8 cellular contexts compared by ENCODE assay signal in genomic region chr19:1875646-1876493, GRCh38. TPM values are rescaled to one million over a fixed set of nuclear protein-coding genes. Genes with fewer than 3 reads are reported as not detected.
DNase-seq lines count a peak whose midpoint lies in the region; ATAC-seq, FAIRE-seq and TF ChIP-seq lines count a peak whose summit lies in the region.

No MANE protein-coding gene starts in this region.

- peak; percentile 79 to 91 for TF ChIP-seq POLR2A in tibial nerve (IDR thresholded peaks at IDR 0.05)

- peak; percentile 84 for ATAC-seq in activated naive CD8-positive, alpha-beta T cell treated with anti-CD3 and anti-CD28 coated beads, Interleukin-2, amount 10 ng/mL, durations not matched to agents 7 days and 5 days (ENCODE audit: low read depth)
- ATAC-seq in Right ventricle myocardium superior (ENCODE audit: poor library complexity): peak; percentile 96
- ATAC-seq in pancreas: peak; percentile 91 to 95 (median 94)

- no peak for FAIRE-seq in pancreas (lab: Jason Lieb, UNC)

- DNase-seq in GM06990 (ENCODE audit: extremely low read depth, insufficient read length) (peak; percentile 89), HFFc6 (peak; percentile 78), NCI-H1092 (lab: John Stamatoyannopoulos, UW) (peak; percentile 82), SKM-1 treated with dmso at 0.1 percent for 144 hours (lab: John Stamatoyannopoulos, UW; ENCODE audit: unreplicated experiment) (peak; percentile 89), Right ventricle myocardium superior (peak; percentile 97), pancreas (peak; percentile 87 to 96 (median 90)), tibial nerve (ENCODE audit: low spot score in 2 of 2) (peak; percentile 85 to 88)
- DNase-seq in activated naive CD8-positive, alpha-beta T cell treated with anti-CD3 and anti-CD28 coated beads, Interleukin-2, amount 10 ng/mL, durations not matched to agents 7 days and 5 days: peak; percentile 97

- H3K4me1 ChIP-seq in pancreas: peaks cover 19 to 30% (median 22%) of the 10 kb centered on the region in 3 donors
- peaks cover 5 to 71% (median 33%) of the 10 kb centered on the region in 4 donors for H3K4me1 ChIP-seq in tibial nerve

- peaks cover 3% of the 10 kb centered on the region for H3K27me3 Mint-ChIP-seq in HFFc6 (ENCODE audit: insufficient read depth)
- H3K27me3 Mint-ChIP-seq in activated naive CD8-positive, alpha-beta T cell treated with anti-CD3 and anti-CD28 coated beads, Interleukin-2, amount 10 ng/mL, durations not matched to agents 7 days and 5 days: no peaks in the 10 kb centered on the region

- H3K27ac ChIP-seq in pancreas: peak overlapping the region; percentile 88 to 95 (median 93)
- H3K27ac ChIP-seq in tibial nerve: peak overlapping the region; percentile 77 to 97 (median 94)

- H3K4me1 Mint-ChIP-seq in HFFc6 (ENCODE audit: low read depth): peaks cover 18% of the 10 kb centered on the region
- peaks cover 18% of the 10 kb centered on the region for H3K4me1 Mint-ChIP-seq in activated naive CD8-positive, alpha-beta T cell treated with anti-CD3 and anti-CD28 coated beads, Interleukin-2, amount 10 ng/mL, durations not matched to agents 7 days and 5 days

- H3K36me3 ChIP-seq in GM06990 (ENCODE audit: control insufficient read depth, insufficient read depth, low read length) (peaks cover 14% of the 10 kb centered on the region), pancreas (peaks cover 0 to 5% (median 0%) of the 10 kb centered on the region in 3 donors), tibial nerve (peaks cover 0 to 38% (median 0%) of the 10 kb centered on the region in 3 donors)

- intact Hi-C loops in Right ventricle myocardium superior (cut with DNase I) (no loop called here), pancreas (cut with DNase I) (no loop called here)

- H3K27ac Mint-ChIP-seq in HFFc6: peak overlapping the region; percentile 97
- peak overlapping the region; percentile 99 for H3K27ac Mint-ChIP-seq in activated naive CD8-positive, alpha-beta T cell treated with anti-CD3 and anti-CD28 coated beads, Interleukin-2, amount 10 ng/mL, durations not matched to agents 7 days and 5 days

- WGBS in pancreas, 2 donors: 1% methylated on average over 68 to 87 of the region's 87 CpGs
- 0 to 1% methylated on average over 35 to 55 of the region's 87 CpGs for WGBS in tibial nerve, 2 donors

- TF ChIP-seq EP300 in tibial nerve (IDR thresholded peaks at IDR 0.05): peak; percentile 84 to 99

- H3K4me3 Mint-ChIP-seq in HFFc6: peak overlapping the region; percentile 97
- H3K4me3 Mint-ChIP-seq in activated naive CD8-positive, alpha-beta T cell treated with anti-CD3 and anti-CD28 coated beads, Interleukin-2, amount 10 ng/mL, durations not matched to agents 7 days and 5 days: peak overlapping the region; percentile 99

- H3K4me3 ChIP-seq in GM06990 (replicated peaks; ENCODE audit: low read depth, low read length) (peak overlapping the region; percentile 85), pancreas (peak overlapping the region; percentile 78 to 99 (median 97)), tibial nerve (peak overlapping the region; percentile 68 to 100 (median 99))

- peaks cover 16% of the 10 kb centered on the region; the same call in 1 of the 2 replicates for H3K36me3 Mint-ChIP-seq in HFFc6 (ENCODE audit: low read depth)
- peaks cover 11% of the 10 kb centered on the region for H3K36me3 Mint-ChIP-seq in activated naive CD8-positive, alpha-beta T cell treated with anti-CD3 and anti-CD28 coated beads, Interleukin-2, amount 10 ng/mL, durations not matched to agents 7 days and 5 days

- TF ChIP-seq CTCF in GM06990 (IDR thresholded peaks at IDR 0.05; ENCODE audit: insufficient read depth, low read length, poor library complexity, severe bottlenecking) (peak; percentile 35), HFFc6 (IDR thresholded peaks at IDR 0.05) (no peak; the same call in 1 of the 2 replicates), pancreas (IDR thresholded peaks at IDR 0.05) (no peak), tibial nerve (IDR thresholded peaks at IDR 0.05) (peak in 2 of 5 experiments; percentile 24 to 56)

- H3K27me3 ChIP-seq in GM06990 (replicated peaks; ENCODE audit: control insufficient read depth, insufficient read depth, low read length): no peaks in the 10 kb centered on the region
- no peaks in the 10 kb centered on the region for H3K27me3 ChIP-seq in pancreas
- H3K27me3 ChIP-seq in tibial nerve: no peaks in the 10 kb centered on the region

- POLR2A ChIA-PET in activated naive CD8-positive, alpha-beta T cell treated with anti-CD3 and anti-CD28 coated beads, Interleukin-2, amount 10 ng/mL, durations not matched to agents 7 days and 5 days (lab: Charles Lee): interaction anchor here (0.6 to 3.0 kb wide), 15 partner anchors 9 to 208 kb away, joined by 3 to 67 read pairs (median 6); partner anchors contain the start of gene ABHD17A

- H3K9me3 Mint-ChIP-seq in HFFc6: no peaks in the 10 kb centered on the region
- no peaks in the 10 kb centered on the region for H3K9me3 Mint-ChIP-seq in activated naive CD8-positive, alpha-beta T cell treated with anti-CD3 and anti-CD28 coated beads, Interleukin-2, amount 10 ng/mL, durations not matched to agents 7 days and 5 days

- H3K9me3 ChIP-seq in pancreas: no peaks in the 10 kb centered on the region
- H3K9me3 ChIP-seq in tibial nerve: no peaks in the 10 kb centered on the region

RNA-seq across cellular contexts. Expression of gene ABHD17A, which starts 9.4 kb away (rescaled TPM):
- 10 to 100 TPM; 61.0 to 80.0 (median 67.9) TPM for total RNA-seq in HFFc6 (2021; fragmentation: NEBNext Ultra II Directional; extraction: Animal tissue kit (Norgen Biotek cat#: 25700))
- total RNA-seq in activated naive CD8-positive, alpha-beta T cell treated with anti-CD3 and anti-CD28 coated beads, Interleukin-2, amount 10 ng/mL, durations not matched to agents 7 days and 5 days: 100 to 1,000 TPM; 185 to 194 TPM
- total RNA-seq in Right ventricle myocardium superior (55.7 TPM), pancreas (10 to 100 TPM; 21.1 to 30.8 (median 24.4) TPM), tibial nerve (100 to 1,000 TPM; 127 to 165 (median 132) TPM)
- 10 to 100 TPM; 62.4 to 71.0 TPM for polyA plus RNA-seq in pancreas

RNA-seq across cellular contexts. Expression of gene KLF16, which starts 12.5 kb away (rescaled TPM):
- total RNA-seq in HFFc6 (2021; fragmentation: NEBNext Ultra II Directional; extraction: Animal tissue kit (Norgen Biotek cat#: 25700)): 10 to 100 TPM; 37.7 to 48.3 (median 41.6) TPM
- total RNA-seq in activated naive CD8-positive, alpha-beta T cell treated with anti-CD3 and anti-CD28 coated beads, Interleukin-2, amount 10 ng/mL, durations not matched to agents 7 days and 5 days: 10 to 100 TPM; 21.5 to 21.8 TPM
- 6.2 TPM for total RNA-seq in Right ventricle myocardium superior
- 10 to 100 TPM in 1 of 6 donors, 1 to 10 TPM in 5; 4.3 to 10.4 (median 7.9) TPM for total RNA-seq in pancreas
- polyA plus RNA-seq in pancreas: 1 to 10 TPM; 5.1 to 8.2 TPM
- 1 to 10 TPM; 4.6 to 8.4 (median 7.0) TPM for total RNA-seq in tibial nerve

RNA-seq across cellular contexts. Expression of gene REXO1, which starts 27.6 kb away (rescaled TPM):
- 10 to 100 TPM; 32.9 to 38.2 (median 34.6) TPM for total RNA-seq in HFFc6 (2021; fragmentation: NEBNext Ultra II Directional; extraction: Animal tissue kit (Norgen Biotek cat#: 25700))
- total RNA-seq in activated naive CD8-positive, alpha-beta T cell treated with anti-CD3 and anti-CD28 coated beads, Interleukin-2, amount 10 ng/mL, durations not matched to agents 7 days and 5 days: 10 to 100 TPM; 57.9 to 60.4 TPM
- total RNA-seq in Right ventricle myocardium superior (13.6 TPM), pancreas (10 to 100 TPM; 10.5 to 16.6 (median 15.1) TPM), tibial nerve (10 to 100 TPM; 17.9 to 87.3 (median 31.1) TPM)
- polyA plus RNA-seq in pancreas: 10 to 100 TPM; 29.5 to 42.2 TPM

RNA-seq across cellular contexts. Expression of gene ADAT3, which starts 29.3 kb away (rescaled TPM):
- 1 to 10 TPM; 2.3 to 4.2 (median 3.0) TPM for total RNA-seq in HFFc6 (2021; fragmentation: NEBNext Ultra II Directional; extraction: Animal tissue kit (Norgen Biotek cat#: 25700))
- total RNA-seq in activated naive CD8-positive, alpha-beta T cell treated with anti-CD3 and anti-CD28 coated beads, Interleukin-2, amount 10 ng/mL, durations not matched to agents 7 days and 5 days: 1 to 10 TPM; 7.6 to 9.3 TPM
- 2.1 TPM for total RNA-seq in Right ventricle myocardium superior
- 1 to 10 TPM; 2.0 to 6.5 (median 4.5) TPM for total RNA-seq in pancreas
- 10 to 100 TPM in 1 of 2 donors, 1 to 10 TPM in 1; 5.2 to 10.1 TPM for polyA plus RNA-seq in pancreas
- 1 to 10 TPM; 2.4 to 8.7 (median 4.8) TPM for total RNA-seq in tibial nerve

RNA-seq across cellular contexts. Expression of gene SCAMP4, which starts 29.3 kb away (rescaled TPM):
- 10 to 100 TPM; 51.7 to 84.8 (median 58.5) TPM for total RNA-seq in HFFc6 (2021; fragmentation: NEBNext Ultra II Directional; extraction: Animal tissue kit (Norgen Biotek cat#: 25700))
- total RNA-seq in activated naive CD8-positive, alpha-beta T cell treated with anti-CD3 and anti-CD28 coated beads, Interleukin-2, amount 10 ng/mL, durations not matched to agents 7 days and 5 days: 10 to 100 TPM; 35.1 to 35.2 TPM
- total RNA-seq in Right ventricle myocardium superior (16.2 TPM), pancreas (10 to 100 TPM; 23.0 to 52.2 (median 30.7) TPM), tibial nerve (10 to 100 TPM; 34.7 to 65.7 (median 56.2) TPM)
- 10 to 100 TPM; 40.8 to 49.3 TPM for polyA plus RNA-seq in pancreas

Comparison
In these comparisons a context has a peak if more than half of its experiments do, and no peak if none do; other contexts are left out.
1. Peak in every context shown above with its lines: DNase-seq, ATAC-seq, H3K4me3 ChIP-seq and H3K27ac ChIP-seq.